In genomic region chr17:40547785-40548478, GRCh38 we compare ENCODE assay signal across 10 cellular contexts. TPM values are rescaled to one million over a fixed set of nuclear protein-coding genes. Genes with fewer than 3 reads are reported as not detected.
A peak's percentile ranks its signal among the peaks of the same experiment; 100 is the strongest.
DNase-seq lines count a peak whose midpoint lies in the region; ATAC-seq, FAIRE-seq and TF ChIP-seq lines count a peak whose summit lies in the region.
"Had no signal": no experiment of that assay in that cellular context is flagged by ENCODE, and none has a peak within 500 bp of the region (broad histone marks: within the 10 kb centered on the region; RNA-seq: fewer than 3 reads in every experiment).

No MANE protein-coding gene starts in this region.

- peak overlapping the region; percentile 86 for H2AFZ ChIP-seq in OCI-LY7 (ENCODE audit: low read length)

- DNase-seq in CD4-positive, alpha-beta memory T cell, result no peak
- DNase-seq in OCI-LY7 (ENCODE audit: low spot score), result no peak
- DNase-seq in effector memory CD8-positive, alpha-beta T cell, result no peak
- DNase-seq in prostate gland (ENCODE audit: low spot score), result no peak
- DNase-seq in central memory CD4-positive, alpha-beta T cell, result no peak
- no peak for DNase-seq in NCI-H2029 treated with DMSO at 0.1 percent for 48 hours (lab: John Stamatoyannopoulos, UW)
- no peak for DNase-seq in D721Med (ENCODE audit: insufficient read length, low spot score)
- DNase-seq: EL had no signal

- peak; percentile 19 for ATAC-seq in effector memory CD8-positive, alpha-beta T cell (replicated peaks)
- ATAC-seq in HG03108 (IDR thresholded peaks at IDR 0.05; ENCODE audit: unreplicated experiment), result no peak

- POLR2A ChIA-PET in CD4-positive, alpha-beta memory T cell (lab: Charles Lee; ENCODE audit: partially characterized antibody), result interaction anchor here (0.9 to 28.0 kb wide), 22 partner anchors 13 to 1141 kb away, joined by 3 to 1226 read pairs (median 5); partner anchors contain the start of genes CCR7, EIF1, IGFBP4 and SMARCE1
- POLR2A ChIA-PET in OCI-LY7 (lab: Charles Lee), result interaction anchor here (0.8 to 1.5 kb wide), 6 partner anchors 11 to 130 kb away, joined by 3 to 4 read pairs (median 3); partner anchors contain the start of gene TOP2A

- peak overlapping the region; percentile 60 for H3K4me2 ChIP-seq in OCI-LY7 (ENCODE audit: low read length)

- no peaks in the 10 kb centered on the region for H3K79me2 ChIP-seq in OCI-LY7 (ENCODE audit: insufficient read depth, low read depth, low read length)

- intact Hi-C loops in CD4-positive, alpha-beta memory T cell (cut with micrococcal nuclease), result loop anchor here (1.0 kb wide), 1 partner anchor 12 kb away; no protein-coding TSS in a partner anchor
- intact Hi-C loops in OCI-LY7 (cut with micrococcal nuclease; ENCODE audit: unreplicated experiment), result no loop called here
- intact Hi-C loops in prostate gland (cut with DNase I), result no loop called here

- peak overlapping the region; percentile 36 for H3K27ac ChIP-seq in CD4-positive, alpha-beta memory T cell (ENCODE audit: low read depth, low read length)
- H3K27ac ChIP-seq in OCI-LY7 (ENCODE audit: low read depth, low read length, poor library complexity, severe bottlenecking) (peak overlapping the region; percentile 62), prostate gland (peak overlapping the region; percentile 63 to 71)
- H3K27ac ChIP-seq: cardiac muscle cell had no signal

- peaks cover 62 to 92% (median 77%) of the 10 kb centered on the region in 4 donors for H3K4me1 Mint-ChIP-seq in CD4-positive, alpha-beta memory T cell
- peaks cover 35 to 58% of the 10 kb centered on the region in 2 donors for H3K4me1 Mint-ChIP-seq in effector memory CD8-positive, alpha-beta T cell (ENCODE audit: low read depth in 2 of 2)

- H3K4me3 ChIP-seq in CD4-positive, alpha-beta memory T cell (ENCODE audit: low read length in 2 of 2), result no peak overlapping the region
- H3K4me3 ChIP-seq in OCI-LY7 (ENCODE audit: low read depth, low read length, poor library complexity, severe bottlenecking) (peak overlapping the region; percentile 8), prostate gland (no peak overlapping the region)
- H3K4me3 ChIP-seq: cardiac muscle cell had no signal

- H3K9me3 Mint-ChIP-seq in CD4-positive, alpha-beta memory T cell, result peaks cover 0 to 3% (median 0%) of the 10 kb centered on the region in 8 donors
- H3K9me3 Mint-ChIP-seq in effector memory CD8-positive, alpha-beta T cell, result no peaks in the 10 kb centered on the region

- TF ChIP-seq CTCF in OCI-LY7 (conservative IDR thresholded peaks at IDR 0.05; ENCODE audit: low read length), result no peak
- TF ChIP-seq CTCF in prostate gland (IDR thresholded peaks at IDR 0.05), result no peak
- no peak for TF ChIP-seq CTCF in D721Med (IDR thresholded peaks at IDR 0.05; ENCODE audit: insufficient read depth, missing control alignments)

- CTCF ChIA-PET in CD4-positive, alpha-beta memory T cell (lab: Charles Lee; ENCODE audit: partially characterized antibody), result interaction anchor here (0.8 to 19.3 kb wide), 15 partner anchors 9 to 1115 kb away, joined by 3 to 512 read pairs (median 5); no protein-coding TSS in a partner anchor
- CTCF ChIA-PET in OCI-LY7 (lab: Charles Lee; ENCODE audit: unreplicated experiment), result interaction anchor here (1.0 to 1.5 kb wide), 3 partner anchors 12 to 131 kb away, joined by 3 to 10 read pairs (median 4); no protein-coding TSS in a partner anchor

- H3K27me3 ChIP-seq in CD4-positive, alpha-beta memory T cell (ENCODE audit: insufficient read depth, low read length), result no peaks in the 10 kb centered on the region
- H3K27me3 ChIP-seq in prostate gland (replicated peaks; ENCODE audit: insufficient read depth), result no peaks in the 10 kb centered on the region
- H3K27me3 ChIP-seq: cardiac muscle cell had no signal

- peaks cover 90% of the 10 kb centered on the region for H3K4me1 ChIP-seq in CD4-positive, alpha-beta memory T cell (ENCODE audit: insufficient read depth, low read length)
- H3K4me1 ChIP-seq in OCI-LY7 (ENCODE audit: insufficient read depth, low read length, poor library complexity, severe bottlenecking) (peaks cover 32% of the 10 kb centered on the region), prostate gland (replicated peaks) (peaks cover 7% of the 10 kb centered on the region)

- TF ChIP-seq POLR2A in prostate gland (IDR thresholded peaks at IDR 0.05), result no peak

- WGBS in prostate gland, result 59% methylated on average over 2 of the region's 2 CpGs

- no TSS peak for BruUV-seq in OCI-LY7 (replicated peaks; lab: Mats Ljungman, UMichigan)

- no peaks in the 10 kb centered on the region for H3K9me2 ChIP-seq in OCI-LY7 (ENCODE audit: insufficient read depth, low read length)

- no peak for FAIRE-seq in D721Med (lab: Jason Lieb, UNC)

- no peaks in the 10 kb centered on the region for H3K27me3 Mint-ChIP-seq in CD4-positive, alpha-beta memory T cell
- H3K27me3 Mint-ChIP-seq in effector memory CD8-positive, alpha-beta T cell, result no peaks in the 10 kb centered on the region

- H3K4me3 Mint-ChIP-seq in CD4-positive, alpha-beta memory T cell, result peak overlapping the region in 7 of 8 donors; percentile 41 to 80 (median 73)
- H3K4me3 Mint-ChIP-seq in effector memory CD8-positive, alpha-beta T cell, result peak overlapping the region; percentile 47 to 55

- peaks cover 8% of the 10 kb centered on the region in 2 donors for H3K36me3 Mint-ChIP-seq in CD4-positive, alpha-beta memory T cell
- H3K36me3 Mint-ChIP-seq in effector memory CD8-positive, alpha-beta T cell (ENCODE audit: insufficient read depth), result peaks cover 12% of the 10 kb centered on the region

- no peaks in the 10 kb centered on the region for H3K9me3 ChIP-seq in CD4-positive, alpha-beta memory T cell (ENCODE audit: control insufficient read depth in 1 of 2, low read length in 2 of 2)
- H3K9me3 ChIP-seq in OCI-LY7 (ENCODE audit: low read length) (no peaks in the 10 kb centered on the region), prostate gland (no peaks in the 10 kb centered on the region)

- peak overlapping the region; percentile 72 to 93 (median 90) for H3K27ac Mint-ChIP-seq in CD4-positive, alpha-beta memory T cell
- H3K27ac Mint-ChIP-seq in effector memory CD8-positive, alpha-beta T cell, result peak overlapping the region; percentile 22 to 91

- no peaks in the 10 kb centered on the region for H4K20me1 ChIP-seq in OCI-LY7 (ENCODE audit: insufficient read depth, low read length)

- H3K36me3 ChIP-seq in CD4-positive, alpha-beta memory T cell (ENCODE audit: insufficient read depth, low read length), result peaks cover 6% of the 10 kb centered on the region
- H3K36me3 ChIP-seq in OCI-LY7 (ENCODE audit: insufficient read depth, low read length), result no peaks in the 10 kb centered on the region
- no peaks in the 10 kb centered on the region for H3K36me3 ChIP-seq in prostate gland
- H3K36me3 ChIP-seq: cardiac muscle cell had no signal

RNA-seq across cellular contexts. Expression of gene CCR7, which starts 17.3 kb away (rescaled TPM):
- 100 to 1,000 TPM; 268 to 269 TPM for total RNA-seq in CD4-positive, alpha-beta memory T cell
- 100 to 1,000 TPM; 436 to 502 TPM for polyA plus RNA-seq in CD4-positive, alpha-beta memory T cell
- total RNA-seq in OCI-LY7 (2014; rRNA removed; shearing (Covaris generic)), result 1.8 and 2.3 TPM in 2 replicates
- 0.48 TPM in 1 of 2 replicates, not detected in the other for total RNA-seq in OCI-LY7 (2022)
- under 1 TPM in 1 of 2 donors, not detected in 1; 0.40 TPM for total RNA-seq in prostate gland
- total RNA-seq: cardiac muscle cell had no signal
- polyA plus RNA-seq: cardiac muscle cell had no signal

RNA-seq across cellular contexts. Expression of gene TNS4, which starts 46.5 kb away (rescaled TPM):
- 1 to 10 TPM in 1 of 2 experiments, under 1 TPM in 1; 0.25 to 1.8 TPM for total RNA-seq in CD4-positive, alpha-beta memory T cell
- under 1 TPM; 0.18 to 0.33 TPM for polyA plus RNA-seq in CD4-positive, alpha-beta memory T cell
- 0.18 and 0.22 TPM in 2 replicates for total RNA-seq in OCI-LY7 (2014; rRNA removed; shearing (Covaris generic))
- total RNA-seq in OCI-LY7 (2022) (0.66 and 0.97 TPM in 2 replicates), prostate gland (10 to 100 TPM; 51.3 to 56.1 TPM)
- total RNA-seq: cardiac muscle cell had no signal
- polyA plus RNA-seq: cardiac muscle cell had no signal

Comparison
In these comparisons a context has a peak if more than half of its experiments do, and no peak if none do; other contexts are left out.
1. RNA of gene CCR7, which starts 17.3 kb away (total RNA-seq): 268 to 269 TPM in CD4-positive, alpha-beta memory T cell; 0.48 to 2.3 TPM in OCI-LY7 and 0.40 TPM in prostate gland; every median in the first group is over 10 times any median in the second.
2. RNA of gene TNS4, which starts 46.5 kb away (total RNA-seq): 51.3 to 56.1 TPM in prostate gland; 0.25 to 1.8 TPM in CD4-positive, alpha-beta memory T cell and 0.18 to 0.97 TPM in OCI-LY7; every median in the first group is over 10 times any median in the second.
3. Peak in every context shown above with its lines, with median percentiles within 50 percentile points of each other: H3K27ac ChIP-seq.